In the genomic region with DNA sequence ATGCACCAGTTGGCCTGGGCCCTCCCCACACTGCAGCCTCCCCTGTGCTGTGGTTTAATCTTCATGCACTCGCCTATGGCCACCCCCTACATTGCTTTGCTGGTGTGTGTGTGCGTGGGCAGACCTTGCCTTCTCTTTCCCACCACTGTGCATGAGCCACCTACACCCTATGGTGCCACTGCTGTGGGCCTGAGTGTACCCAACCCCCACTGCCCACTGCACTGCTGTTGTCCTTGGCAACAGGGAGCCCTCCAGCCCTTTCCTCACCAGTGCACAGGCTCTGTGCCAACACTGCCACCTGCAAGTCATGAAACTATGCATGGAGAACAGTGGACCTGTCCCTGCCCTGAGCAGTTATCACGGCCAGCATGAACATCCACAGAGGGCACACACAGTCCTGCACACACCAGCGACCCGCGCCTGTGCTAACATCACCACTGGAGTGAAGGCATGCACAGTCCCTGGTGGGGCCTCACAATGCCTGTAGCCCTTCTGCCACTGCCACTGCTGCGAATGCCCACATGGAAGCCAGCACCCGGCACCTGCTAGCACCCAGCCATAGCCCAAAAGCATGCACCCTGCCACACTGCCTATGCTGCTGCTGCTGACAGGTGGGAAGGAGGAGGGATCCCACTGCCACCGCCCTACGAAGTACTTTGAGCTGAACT, we compare ENCODE assay signal across 35 cellular contexts.
DNase-seq lines count a peak whose midpoint lies in the region; TF ChIP-seq lines count a peak whose summit lies in the region.
"Had no signal": no experiment of that assay in that cellular context is flagged by ENCODE, and none has a peak within 500 bp of the region (broad histone marks: within the 10 kb centered on the region; RNA-seq: fewer than 3 reads in every experiment).

No MANE protein-coding gene starts in this region.

- H4K91ac ChIP-seq in trophoblast cell (ENCODE audit: low read depth, low read length), result no peak overlapping the region

- H3K4me2 ChIP-seq in trophoblast cell (ENCODE audit: low read length), result no peak overlapping the region
- H3K4me2 ChIP-seq: BLaER1 had no signal

- H3K9me3 Mint-ChIP-seq in mesothelial cell of epicardium, result peaks cover 18% of the 10 kb centered on the region
- H3K9me3 Mint-ChIP-seq: activated naive CD4-positive, alpha-beta T cell treated with anti-CD3 and anti-CD28 coated beads, Interleukin-2, amount 50 U/mL, for 72 hours; IgD-negative memory B cell; nephron had no signal

- no peak overlapping the region for H3K4me3 ChIP-seq in BE2C (ENCODE audit: low read depth, low read length)
- H3K4me3 ChIP-seq in HEK293 (ENCODE audit: low read depth, low read length), result no peak overlapping the region
- H3K4me3 ChIP-seq in trophoblast cell (ENCODE audit: low read depth, low read length), result peak overlapping the region; percentile 41
- H3K4me3 ChIP-seq: BLaER1, dorsolateral prefrontal cortex, esophagus muscularis mucosa, GM23248, heart left ventricle, lung, mucosa of descending colon, ovary, Peyer's patch, skin epidermis, testis, uterus had no signal

- TF ChIP-seq CTCF in BE2C (IDR thresholded peaks at IDR 0.05; ENCODE audit: low read depth, low read length), result no peak
- no peak for TF ChIP-seq CTCF in HEK293 (tag by site-specific recombination; IDR thresholded peaks at IDR 0.05)
- TF ChIP-seq CTCF in mesothelial cell of epicardium (IDR thresholded peaks at IDR 0.05; ENCODE audit: unreplicated experiment), result no peak

- H4K12ac ChIP-seq in trophoblast cell (ENCODE audit: low read depth, low read length), result no peak overlapping the region

- H3K4me3 Mint-ChIP-seq in mesothelial cell of epicardium, result no peak overlapping the region
- H3K4me3 Mint-ChIP-seq: IgD-negative memory B cell, nephron had no signal

- H3K4me1 ChIP-seq in BE2C (no peaks in the 10 kb centered on the region), HEK293 (ENCODE audit: control insufficient read depth, insufficient read depth, low read length) (no peaks in the 10 kb centered on the region), trophoblast cell (ENCODE audit: control insufficient read depth in 1 of 2, insufficient read depth in 2 of 2, low read length in 2 of 2) (no peaks in the 10 kb centered on the region)
- H3K4me1 ChIP-seq: BLaER1, esophagus muscularis mucosa, heart left ventricle, Peyer's patch, testis, uterus had no signal

- no CpG with 5 or more reads among the region's 10 CpGs for WGBS in trophoblast cell (ENCODE audit: extremely low coverage, insufficient coverage, insufficient read length)

- H3K27ac Mint-ChIP-seq in mesothelial cell of epicardium, result no peak overlapping the region
- H3K27ac Mint-ChIP-seq: activated naive CD4-positive, alpha-beta T cell treated with anti-CD3 and anti-CD28 coated beads, Interleukin-2, amount 50 U/mL, for 72 hours had no signal

- H3K4me1 Mint-ChIP-seq in mesothelial cell of epicardium, result no peaks in the 10 kb centered on the region
- H3K4me1 Mint-ChIP-seq: IgD-negative memory B cell, nephron had no signal

- no peak overlapping the region for H3K4ac ChIP-seq in trophoblast cell (ENCODE audit: low read depth, low read length)

- no peaks in the 10 kb centered on the region for H3K36me3 Mint-ChIP-seq in mesothelial cell of epicardium
- H3K36me3 Mint-ChIP-seq: activated naive CD4-positive, alpha-beta T cell treated with anti-CD3 and anti-CD28 coated beads, Interleukin-2, amount 50 U/mL, for 72 hours; IgD-negative memory B cell had no signal

- no peak overlapping the region for H3K27ac ChIP-seq in HEK293 (ENCODE audit: extremely low read depth, low read depth, low read length)
- H3K27ac ChIP-seq in trophoblast cell (ENCODE audit: low read depth, low read length), result no peak overlapping the region
- H3K27ac ChIP-seq: BLaER1, dorsolateral prefrontal cortex, esophagus muscularis mucosa, GM23248, heart left ventricle, ovary, Peyer's patch, skin epidermis, testis, uterus, VCaP had no signal

- no peak overlapping the region for H3K9ac ChIP-seq in trophoblast cell (ENCODE audit: low read length)
- H3K9ac ChIP-seq: BLaER1, GM23248 had no signal

- no peaks in the 10 kb centered on the region for H3K36me3 ChIP-seq in BE2C
- H3K36me3 ChIP-seq in HEK293 (ENCODE audit: control insufficient read depth in 2 of 2, insufficient read depth in 1 of 2, low read length in 2 of 2), result no peaks in the 10 kb centered on the region
- no peaks in the 10 kb centered on the region for H3K36me3 ChIP-seq in trophoblast cell (ENCODE audit: control insufficient read depth in 1 of 2, insufficient read depth in 2 of 2, low read length in 2 of 2)
- H3K36me3 ChIP-seq: BLaER1, esophagus muscularis mucosa, heart left ventricle, ovary, Peyer's patch, uterus had no signal

- no peak overlapping the region for H3K18ac ChIP-seq in trophoblast cell (ENCODE audit: low read length)

- H2AK5ac ChIP-seq in trophoblast cell (ENCODE audit: low read length), result no peak overlapping the region

- H3K27me3 ChIP-seq in BE2C, result no peaks in the 10 kb centered on the region
- no peaks in the 10 kb centered on the region for H3K27me3 ChIP-seq in trophoblast cell (ENCODE audit: insufficient read depth, low read length)
- H3K27me3 ChIP-seq: BLaER1, esophagus muscularis mucosa, heart left ventricle, ovary, Peyer's patch, testis, uterus had no signal

- H2BK12ac ChIP-seq in trophoblast cell (ENCODE audit: low read length), result no peak overlapping the region

- no peak overlapping the region for H2AFZ ChIP-seq in trophoblast cell (ENCODE audit: insufficient read depth, low read length, poor library complexity)
- H2AFZ ChIP-seq: GM23248 had no signal

- DNase-seq in BE2C (peak; percentile 14), SHP77 (lab: John Stamatoyannopoulos, UW) (peak; percentile 16 to 33), trophoblast cell (no peak), AG08395 (ENCODE audit: low spot score) (no peak), NCI-H1694 (lab: John Stamatoyannopoulos, UW) (no peak), mesothelial cell of epicardium (ENCODE audit: low spot score in 2 of 2, unreplicated experiment in 2 of 2) (no peak)
- DNase-seq: ACHN; activated CD4-positive, alpha-beta T cell treated with anti-CD3 and anti-CD28 coated beads for 4 hours; activated T-cell treated with anti-CD3 and anti-CD28 coated beads for 4 hours; amygdala; dorsolateral prefrontal cortex; foreskin fibroblast; GDM1; GM23248; kidney glomerular epithelial cell; mucosa of descending colon; NCI-H1694 treated with DMSO at 0.1 percent for 48 hours; NCI-H526; ovary; Peyer's patch; retina; stimulated activated naive CD4-positive, alpha-beta T cell treated with Interleukin-2 at 50 U/mL for 16 hours; T-helper 9 cell; testis; uterus had no signal

- POLR2A ChIA-PET in HEK293 (lab: Yijun Ruan, JAX), result no interaction called here

- no peak overlapping the region for H3K14ac ChIP-seq in trophoblast cell (ENCODE audit: low read length)

- H3K79me1 ChIP-seq in trophoblast cell (ENCODE audit: low read length), result no peaks in the 10 kb centered on the region

- no peaks in the 10 kb centered on the region for H3K9me3 ChIP-seq in BE2C
- H3K9me3 ChIP-seq in HEK293 (ENCODE audit: control insufficient read depth, insufficient read depth, low read depth, low read length), result no peaks in the 10 kb centered on the region
- H3K9me3 ChIP-seq in trophoblast cell (ENCODE audit: insufficient read depth, low read depth, low read length), result peaks cover 5% of the 10 kb centered on the region
- H3K9me3 ChIP-seq: BLaER1, esophagus muscularis mucosa, mucosa of descending colon, ovary, Peyer's patch, testis, uterus had no signal

- H2BK120ac ChIP-seq in trophoblast cell (ENCODE audit: insufficient read depth, low read length, poor library complexity), result no peak overlapping the region

- CTCF ChIA-PET in HEK293 (lab: Yijun Ruan, JAX), result no interaction called here

- H3K27me3 Mint-ChIP-seq in mesothelial cell of epicardium (ENCODE audit: low read depth), result peaks cover 6% of the 10 kb centered on the region
- H3K27me3 Mint-ChIP-seq: IgD-negative memory B cell had no signal

- no peak overlapping the region for H2BK5ac ChIP-seq in trophoblast cell (ENCODE audit: low read depth, low read length, poor library complexity)

- H3K23ac ChIP-seq in trophoblast cell (ENCODE audit: low read length), result no peak overlapping the region

- H3K79me2 ChIP-seq in trophoblast cell (ENCODE audit: control insufficient read depth, insufficient read depth, low read length, poor library complexity), result no peaks in the 10 kb centered on the region

- no peak overlapping the region for H4K8ac ChIP-seq in trophoblast cell (ENCODE audit: low read depth, low read length)

TF ChIP-seq in HEK293, 187 proteins besides CTCF, POLR2A, EP300 and RAD21 (continues in another document):
- TF ChIP-seq ZNF311 (tag by site-specific recombination; IDR thresholded peaks at IDR 0.05; ENCODE audit: borderline replicate concordance), result no peak
- TF ChIP-seq IKZF3 (tag by site-specific recombination; IDR thresholded peaks at IDR 0.05), result no peak
- no peak for TF ChIP-seq GLI4 (tag by site-specific recombination; IDR thresholded peaks at IDR 0.05)
- no peak for TF ChIP-seq ZNF521 (tag by site-specific recombination; IDR thresholded peaks at IDR 0.05)
- TF ChIP-seq ZNF629 (tag by site-specific recombination; IDR thresholded peaks at IDR 0.05), result no peak
- TF ChIP-seq KLF10 (tag by site-specific recombination; IDR thresholded peaks at IDR 0.05), result no peak
- TF ChIP-seq ZNF792 (tag by site-specific recombination; IDR thresholded peaks at IDR 0.05), result no peak
- no peak for TF ChIP-seq ZNF114 (tag by site-specific recombination; IDR thresholded peaks at IDR 0.05)
- TF ChIP-seq, protein P1, sequence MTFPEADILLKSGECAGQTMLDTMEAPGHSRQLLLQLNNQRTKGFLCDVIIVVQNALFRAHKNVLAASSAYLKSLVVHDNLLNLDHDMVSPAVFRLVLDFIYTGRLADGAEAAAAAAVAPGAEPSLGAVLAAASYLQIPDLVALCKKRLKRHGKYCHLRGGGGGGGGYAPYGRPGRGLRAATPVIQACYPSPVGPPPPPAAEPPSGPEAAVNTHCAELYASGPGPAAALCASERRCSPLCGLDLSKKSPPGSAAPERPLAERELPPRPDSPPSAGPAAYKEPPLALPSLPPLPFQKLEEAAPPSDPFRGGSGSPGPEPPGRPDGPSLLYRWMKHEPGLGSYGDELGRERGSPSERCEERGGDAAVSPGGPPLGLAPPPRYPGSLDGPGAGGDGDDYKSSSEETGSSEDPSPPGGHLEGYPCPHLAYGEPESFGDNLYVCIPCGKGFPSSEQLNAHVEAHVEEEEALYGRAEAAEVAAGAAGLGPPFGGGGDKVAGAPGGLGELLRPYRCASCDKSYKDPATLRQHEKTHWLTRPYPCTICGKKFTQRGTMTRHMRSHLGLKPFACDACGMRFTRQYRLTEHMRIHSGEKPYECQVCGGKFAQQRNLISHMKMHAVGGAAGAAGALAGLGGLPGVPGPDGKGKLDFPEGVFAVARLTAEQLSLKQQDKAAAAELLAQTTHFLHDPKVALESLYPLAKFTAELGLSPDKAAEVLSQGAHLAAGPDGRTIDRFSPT (tag by site-specific recombination; IDR thresholded peaks at IDR 0.05), result no peak
- peak; percentile 27; the same call in 1 of the 2 replicates for TF ChIP-seq ZIC2 (tag by site-specific recombination; IDR thresholded peaks at IDR 0.05)
- TF ChIP-seq EGR2 (tag by site-specific recombination; IDR thresholded peaks at IDR 0.05; ENCODE audit: low read depth), result peak; percentile 59; the same call in 1 of the 2 replicates
- TF ChIP-seq SP2 (tag by site-specific recombination; IDR thresholded peaks at IDR 0.05), result no peak
- no peak for TF ChIP-seq ZFP37 (tag by site-specific recombination; IDR thresholded peaks at IDR 0.05)

Comparison
In these comparisons a context has a peak if more than half of its experiments do, and no peak if none do; other contexts are left out.
1. DNase-seq: peak in BE2C (single experiment) and SHP77 (2 of 2); none in trophoblast cell (0 of 2), AG08395 (single experiment), NCI-H1694 (single experiment) and mesothelial cell of epicardium (0 of 2).